Comparison of ENCODE assay signal across 8 cellular contexts in genomic region chr1:36223996-36224536, GRCh38. TPM values are rescaled to one million over a fixed set of nuclear protein-coding genes. Genes with fewer than 3 reads are reported as not detected.
A peak's percentile ranks its signal among the peaks of the same experiment; 100 is the strongest.
DNase-seq lines count a peak whose midpoint lies in the region; ATAC-seq, FAIRE-seq and TF ChIP-seq lines count a peak whose summit lies in the region.

THRAP3 (plus strand) TSS chr1:36224443; CDS start chr1:36282564, 58,121 bp downstream.

- H3K27ac ChIP-seq in adrenal gland, result peak within 1 kb of the TSS; percentile 88 to 99 (median 96)

- H3K9me3 ChIP-seq in adrenal gland (replicated peaks in 1 of 3), result no peaks in the 10 kb centered on the region

- peak; percentile 90 for ATAC-seq in HG02852 (IDR thresholded peaks at IDR 0.05; ENCODE audit: unreplicated experiment)

- peaks cover 18% of the 10 kb centered on the region for H3K36me3 Mint-ChIP-seq in type B pancreatic cell

- FAIRE-seq in GM12892 (lab: Jason Lieb, UNC), result peak; percentile 99

- intact Hi-C loops in adrenal gland (cut with DNase I), result loop anchor here (10.0 kb wide), 1 partner anchor 61 kb away; no protein-coding TSS in a partner anchor
- intact Hi-C loops in cardiac septum (cut with DNase I), result loop anchor here (2.0 kb wide), 4 partner anchors 17 to 75 kb away; partner anchors contain the start of genes MAP7D1 and TRAPPC3

- DNase-seq in GM12892 (ENCODE audit: insufficient read length) (peak; percentile 87), NCI-H146 (lab: John Stamatoyannopoulos, UW) (peak; percentile 97), T-helper 1 cell (peak; percentile 99 to 100 (median 100)), adrenal gland (peak; percentile 99 to 100 (median 100)), cardiac septum (ENCODE audit: low spot score) (peak; percentile 100), pons (ENCODE audit: low spot score) (peak; percentile 99), type B pancreatic cell (ENCODE audit: extremely low spot score, unreplicated experiment) (peak; percentile 100)

- H3K27me3 Mint-ChIP-seq in type B pancreatic cell, result no peaks in the 10 kb centered on the region

- peak within 1 kb of the TSS; percentile 98 for H3K27ac Mint-ChIP-seq in type B pancreatic cell

- H3K4me3 ChIP-seq in adrenal gland, result peak within 1 kb of the TSS; percentile 71 to 99 (median 80)

- no peaks in the 10 kb centered on the region for H3K9me3 Mint-ChIP-seq in type B pancreatic cell

- H3K4me1 ChIP-seq in adrenal gland (replicated peaks in 1 of 2), result peaks cover 33 to 38% of the 10 kb centered on the region in 2 donors

- WGBS in adrenal gland, 4 donors, result 0% methylated on average over 7 to 45 of the region's 45 CpGs

- peaks cover 0 to 9% of the 10 kb centered on the region in 2 donors for H3K36me3 ChIP-seq in adrenal gland (replicated peaks in 1 of 2)

- TF ChIP-seq POLR2A in GM12892 (IDR thresholded peaks at IDR 0.05; ENCODE audit: low read depth, low read length) (peak; percentile 87), adrenal gland (IDR thresholded peaks at IDR 0.05) (peak; percentile 98)

- peaks cover 19% of the 10 kb centered on the region for H3K4me1 Mint-ChIP-seq in type B pancreatic cell (ENCODE audit: unreplicated experiment)

- peak within 1 kb of the TSS; percentile 98 for H3K4me3 Mint-ChIP-seq in type B pancreatic cell

- TF ChIP-seq CTCF in adrenal gland (IDR thresholded peaks at IDR 0.05), result no peak
- no peak for TF ChIP-seq CTCF in type B pancreatic cell (conservative IDR thresholded peaks at IDR 0.05)

- H3K27me3 ChIP-seq in adrenal gland, result no peaks in the 10 kb centered on the region

RNA-seq across cellular contexts. Expression of gene THRAP3, which starts in this region (rescaled TPM):
- polyA plus RNA-seq in GM12892 (2012; ENCODE audit: missing spikeins), result 58.4 TPM
- total RNA-seq in adrenal gland (100 to 1,000 TPM in 2 of 8 donors, 10 to 100 TPM in 6; 75.1 to 120 (median 87.5) TPM), cardiac septum (86.5 TPM), type B pancreatic cell (ENCODE audit: low replicate concordance) (122 and 135 TPM in 2 replicates)
- polyA plus RNA-seq in adrenal gland, result 100 to 1,000 TPM in 1 of 3 donors, 10 to 100 TPM in 2; 34.4 to 108 (median 39.6) TPM

Comparison
In these comparisons a context has a peak if more than half of its experiments do, and no peak if none do; other contexts are left out.
1. Peak in every context shown above with its lines: DNase-seq, ATAC-seq, H3K4me3 ChIP-seq and H3K27ac ChIP-seq.